23 cellular contexts compared by ENCODE assay signal in genomic region chr10:77158666-77159065, GRCh38.
"Had no signal": no experiment of that assay in that cellular context is flagged by ENCODE, and none has a peak within 500 bp of the region (broad histone marks: within the 10 kb centered on the region; RNA-seq: fewer than 3 reads in every experiment).

No MANE protein-coding gene starts in this region.

- H3K9me3 Mint-ChIP-seq: activated naive CD4-positive, alpha-beta T cell treated with anti-CD3 and anti-CD28 coated beads, Interleukin-2, amount 10 ng/mL, durations not matched to agents 7 days and 5 days; dendritic cell treated with granulocyte-macrophage colony-stimulating factor and Interleukin-4, amounts not matched to agents 40 ng/mL and 50 ng/mL, for 4 days; nephron progenitor cell; stimulated activated effector memory CD8-positive, alpha-beta T cell treated with anti-CD3 and anti-CD28 coated beads, Interleukin-12 subunit alpha, Interleukin-12 subunit beta, amount 100 ng/mL, for 72 hours; stimulated activated naive CD8-positive, alpha-beta T cell treated with anti-CD3 and anti-CD28 coated beads, Interleukin-15, amount 100 ng/mL, for 72 hours had no signal

- ATAC-seq: left ventricle myocardium superior; sciatic nerve; stimulated activated naive CD8-positive, alpha-beta T cell treated with anti-CD3 and anti-CD28 coated beads, Interleukin-15, amount 100 ng/mL, for 72 hours had no signal

- H3K9me3 ChIP-seq: tibial artery had no signal

- H3K4me3 ChIP-seq: tibial artery had no signal

- H3K36me3 Mint-ChIP-seq: activated naive CD4-positive, alpha-beta T cell treated with anti-CD3 and anti-CD28 coated beads, Interleukin-2, amount 10 ng/mL, durations not matched to agents 7 days and 5 days; stimulated activated effector memory CD8-positive, alpha-beta T cell treated with anti-CD3 and anti-CD28 coated beads, Interleukin-12 subunit alpha, Interleukin-12 subunit beta, amount 100 ng/mL, for 72 hours had no signal

- H3K27me3 ChIP-seq: tibial artery had no signal

- H3K4me1 Mint-ChIP-seq: activated naive CD4-positive, alpha-beta T cell treated with anti-CD3 and anti-CD28 coated beads, Interleukin-2, amount 10 ng/mL, durations not matched to agents 7 days and 5 days; stimulated activated effector memory CD8-positive, alpha-beta T cell treated with anti-CD3 and anti-CD28 coated beads, Interleukin-12 subunit alpha, Interleukin-12 subunit beta, amount 100 ng/mL, for 72 hours; stimulated activated naive CD8-positive, alpha-beta T cell treated with anti-CD3 and anti-CD28 coated beads, Interleukin-15, amount 100 ng/mL, for 72 hours had no signal

- H3K27me3 Mint-ChIP-seq: activated naive CD4-positive, alpha-beta T cell treated with anti-CD3 and anti-CD28 coated beads, Interleukin-2, amount 10 ng/mL, durations not matched to agents 7 days and 5 days had no signal

- H3K36me3 ChIP-seq: tibial artery had no signal

- H3K4me3 Mint-ChIP-seq: activated naive CD4-positive, alpha-beta T cell treated with anti-CD3 and anti-CD28 coated beads, Interleukin-2, amount 10 ng/mL, durations not matched to agents 7 days and 5 days; dendritic cell treated with granulocyte-macrophage colony-stimulating factor and Interleukin-4, amounts not matched to agents 40 ng/mL and 50 ng/mL, for 4 days; nephron progenitor cell; stimulated activated effector memory CD8-positive, alpha-beta T cell treated with anti-CD3 and anti-CD28 coated beads, Interleukin-12 subunit alpha, Interleukin-12 subunit beta, amount 100 ng/mL, for 72 hours; stimulated activated naive CD8-positive, alpha-beta T cell treated with anti-CD3 and anti-CD28 coated beads, Interleukin-15, amount 100 ng/mL, for 72 hours had no signal

- H3K27ac Mint-ChIP-seq: activated naive CD4-positive, alpha-beta T cell treated with anti-CD3 and anti-CD28 coated beads, Interleukin-2, amount 10 ng/mL, durations not matched to agents 7 days and 5 days; dendritic cell treated with granulocyte-macrophage colony-stimulating factor and Interleukin-4, amounts not matched to agents 40 ng/mL and 50 ng/mL, for 4 days; nephron progenitor cell; stimulated activated effector memory CD8-positive, alpha-beta T cell treated with anti-CD3 and anti-CD28 coated beads, Interleukin-12 subunit alpha, Interleukin-12 subunit beta, amount 100 ng/mL, for 72 hours; stimulated activated naive CD8-positive, alpha-beta T cell treated with anti-CD3 and anti-CD28 coated beads, Interleukin-15, amount 100 ng/mL, for 72 hours had no signal

- DNase-seq: activated CD4-positive, alpha-beta T cell treated with anti-CD3 and anti-CD28 coated beads for 4 hours; activated CD4-positive, alpha-beta T cell treated with anti-CD3 and anti-CD28 coated beads, Interleukin-2, amount 50 U/mL, for 48 hours; activated CD4-positive, CD25-positive, alpha-beta regulatory T cell; activated effector memory CD4-positive, alpha-beta T cell treated with Interleukin-2 at 50 U/mL for 16 hours; activated naive CD4-positive, alpha-beta T cell treated with anti-CD3 and anti-CD28 coated beads, Interleukin-2, amount 10 ng/mL, durations not matched to agents 7 days and 5 days; activated T-cell treated with anti-CD3 and anti-CD28 coated beads, Interleukin-2, amount 50 U/mL, for 48 hours; effector CD4-positive, alpha-beta T cell; foreskin fibroblast; kidney; left ventricle myocardium superior; mammary epithelial cell; midbrain; nephron progenitor cell; nucleus accumbens; posterior cingulate gyrus; small intestine; stimulated activated CD4-positive, alpha-beta T cell treated with anti-CD3 and anti-CD28 coated beads, Interleukin-2, amount 100 ng/mL, for 24 hours; stimulated activated naive CD8-positive, alpha-beta T cell treated with anti-CD3 and anti-CD28 coated beads, Interleukin-15, amount 100 ng/mL, for 72 hours; T-helper 1 cell; tibial artery had no signal
